ENCODE assay signal across 19 cellular contexts in genomic region chr10:73989594-73990142, GRCh38. TPM values are rescaled to one million over a fixed set of nuclear protein-coding genes. Genes with fewer than 3 reads are reported as not detected.
A peak's percentile ranks its signal among the peaks of the same experiment; 100 is the strongest.
DNase-seq lines count a peak whose midpoint lies in the region; ATAC-seq, FAIRE-seq and TF ChIP-seq lines count a peak whose summit lies in the region.
"Had no signal": no experiment of that assay in that cellular context is flagged by ENCODE, and none has a peak within 500 bp of the region (broad histone marks: within the 10 kb centered on the region; RNA-seq: fewer than 3 reads in every experiment).

No MANE protein-coding gene starts in this region.

- in situ Hi-C loops in K562 (cut with MboI) = no loop called here

- no peak overlapping the region for H4K5ac ChIP-seq in mesendoderm (ENCODE audit: low read length)

- TF ChIP-seq POLR2A in K562 (conservative IDR thresholded peaks at IDR 0.05) = no peak

- H3F3A ChIP-seq in GM23338 (replicated peaks; ENCODE audit: low read depth) = no peaks in the 10 kb centered on the region

- H3K18ac ChIP-seq in mesendoderm (ENCODE audit: low read length) = no peak overlapping the region

- no peaks in the 10 kb centered on the region for H3K36me3 ChIP-seq in GM23338 (ENCODE audit: insufficient read depth)
- no peaks in the 10 kb centered on the region for H3K36me3 ChIP-seq in K562 (ENCODE audit: control insufficient read depth, insufficient read depth, low read length)
- no peaks in the 10 kb centered on the region for H3K36me3 ChIP-seq in mesendoderm (ENCODE audit: control insufficient read depth, insufficient read depth, low read length)
- H3K36me3 ChIP-seq in OCI-LY7 (ENCODE audit: insufficient read depth, low read length) = no peaks in the 10 kb centered on the region
- H3K36me3 ChIP-seq: MG63 had no signal

- no peaks in the 10 kb centered on the region for H3K9me1 ChIP-seq in K562 (ENCODE audit: control insufficient read depth, insufficient read depth, low read length)

- TF ChIP-seq CTCF in CD14-positive monocyte (IDR thresholded peaks at IDR 0.05) (no peak), GM23338 (conservative IDR thresholded peaks at IDR 0.05; ENCODE audit: low read depth in 2 of 2) (no peak), K562 (IDR thresholded peaks at IDR 0.05 in 2 of 3, conservative IDR thresholded peaks at IDR 0.05 in 1 of 3; ENCODE audit: insufficient read depth in 2 of 3, low read depth in 1 of 3, low read length in 3 of 3) (no peak), dorsolateral prefrontal cortex (IDR thresholded peaks at IDR 0.05 in 54 of 56, conservative IDR thresholded peaks at IDR 0.05 in 2 of 56; ENCODE audit: low read depth in 1 of 56, partially characterized antibody in 56 of 56) (no peak), GM20000 (IDR thresholded peaks at IDR 0.05; ENCODE audit: extremely low read depth, missing control alignments) (no peak), OCI-LY7 (conservative IDR thresholded peaks at IDR 0.05; ENCODE audit: low read length) (no peak)

- no peak overlapping the region for H3K56ac ChIP-seq in mesendoderm (ENCODE audit: low read length)

- POLR2A ChIA-PET in K562 (lab: Yijun Ruan, JAX) = no interaction called here
- POLR2A ChIA-PET in OCI-LY7 (lab: Charles Lee) = no interaction called here

- H4K8ac ChIP-seq in mesendoderm (ENCODE audit: low read depth, low read length) = no peak overlapping the region

- H2BK120ac ChIP-seq in mesendoderm (ENCODE audit: low read depth, low read length) = no peak overlapping the region

- H3K27me3 Mint-ChIP-seq in CD14-positive monocyte (ENCODE audit: low read depth in 3 of 3) (peaks cover 0 to 5% (median 0%) of the 10 kb centered on the region in 3 donors), GM23338 (ENCODE audit: insufficient read depth, low read depth, poor library complexity) (peaks cover 4% of the 10 kb centered on the region)
- H3K27me3 Mint-ChIP-seq: IgD-negative memory B cell had no signal

- no peaks in the 10 kb centered on the region for H3K79me1 ChIP-seq in mesendoderm (ENCODE audit: low read length)

- H3K79me2 ChIP-seq in GM23338 (replicated peaks; ENCODE audit: insufficient read depth) (no peaks in the 10 kb centered on the region), K562 (ENCODE audit: control insufficient read depth, insufficient read depth, low read length) (no peaks in the 10 kb centered on the region; the same call in 2 of the 3 replicates), mesendoderm (ENCODE audit: control insufficient read depth, insufficient read depth, low read length) (no peaks in the 10 kb centered on the region), OCI-LY7 (ENCODE audit: insufficient read depth, low read depth, low read length) (no peaks in the 10 kb centered on the region)

- H3K4me3 Mint-ChIP-seq in CD14-positive monocyte (no peak overlapping the region), GM23338 (no peak overlapping the region)
- H3K4me3 Mint-ChIP-seq: IgD-negative memory B cell had no signal

- no peak overlapping the region for H3K4ac ChIP-seq in mesendoderm (ENCODE audit: low read depth, low read length)

- peak overlapping the region in 1 of 2 experiments; percentile 18; a peak in 2 of 4 replicates for H3K9ac ChIP-seq in K562 (ENCODE audit: insufficient read depth in 1 of 2, low read depth in 2 of 2, low read length in 2 of 2)
- no peak overlapping the region for H3K9ac ChIP-seq in mesendoderm (ENCODE audit: low read length)

- H2AFZ ChIP-seq in GM23338 (peak overlapping the region; percentile 85; the same call in 1 of the 2 replicates), K562 (ENCODE audit: low read depth, low read length) (peak overlapping the region; percentile 76), OCI-LY7 (ENCODE audit: low read length) (no peak overlapping the region)

- intact Hi-C loops in CD14-positive monocyte (cut with micrococcal nuclease) = loop anchor here (5.0 to 10.0 kb wide), 2 partner anchors 32 to 85 kb away; no protein-coding TSS in a partner anchor
- intact Hi-C loops in K562 (cut with micrococcal nuclease) = no loop called here
- intact Hi-C loops in dorsolateral prefrontal cortex (cut with DNase I) = no loop called here
- intact Hi-C loops in OCI-LY7 (cut with micrococcal nuclease; ENCODE audit: unreplicated experiment) = no loop called here

- no peak for TF ChIP-seq RAD21 in K562 (CRISPR knock-in tag; conservative IDR thresholded peaks at IDR 0.05 in 1 of 2, IDR thresholded peaks at IDR 0.05 in 1 of 2)

- H2BK5ac ChIP-seq in mesendoderm (ENCODE audit: low read length) = no peak overlapping the region

- no peak for ATAC-seq in GM23338
- no peak for ATAC-seq in K562
- ATAC-seq in HG02571 (IDR thresholded peaks at IDR 0.05; ENCODE audit: unreplicated experiment) = no peak

- peaks cover 0 to 1% (median 0%) of the 10 kb centered on the region in 7 donors for H3K9me3 Mint-ChIP-seq in CD14-positive monocyte
- no peaks in the 10 kb centered on the region for H3K9me3 Mint-ChIP-seq in GM23338

- 0% methylated on average over 2 of the region's 2 CpGs for WGBS in K562 (ENCODE audit: insufficient coverage, low coverage, missing lambda C conversion rate)
- WGBS in mesendoderm (ENCODE audit: extremely low coverage, insufficient coverage, low lambda C conversion rate) = no CpG with 5 or more reads among the region's 2 CpGs

- H3K4me1 Mint-ChIP-seq in CD14-positive monocyte = peaks cover 42% of the 10 kb centered on the region
- no peaks in the 10 kb centered on the region for H3K4me1 Mint-ChIP-seq in GM23338

- H3K27ac Mint-ChIP-seq in CD14-positive monocyte (peak overlapping the region in 4 of 7 donors; percentile 15 to 38 (median 28)), GM23338 (no peak overlapping the region)
- H3K27ac Mint-ChIP-seq: IgD-negative memory B cell had no signal

- H3K27me3 ChIP-seq in GM23338 (ENCODE audit: insufficient read depth) (no peaks in the 10 kb centered on the region), K562 (ENCODE audit: control insufficient read depth in 2 of 2, insufficient read depth in 2 of 2, low read length in 2 of 2) (no peaks in the 10 kb centered on the region), mesendoderm (ENCODE audit: insufficient read depth, low read length, poor library complexity) (no peaks in the 10 kb centered on the region), dorsolateral prefrontal cortex (peaks cover 0 to under 1% (median 0%) of the 10 kb centered on the region in 45 donors)
- H3K27me3 ChIP-seq: MG63 had no signal

- H3K4me1 ChIP-seq in GM23338 (ENCODE audit: insufficient read depth) (no peaks in the 10 kb centered on the region), K562 (replicated peaks in 1 of 2; ENCODE audit: control insufficient read depth in 2 of 2, insufficient read depth in 2 of 2, low read length in 2 of 2) (peaks cover 42 to 46% of the 10 kb centered on the region in 2 experiments), mesendoderm (ENCODE audit: control insufficient read depth, low read depth, low read length) (no peaks in the 10 kb centered on the region), OCI-LY7 (ENCODE audit: insufficient read depth, low read length, poor library complexity, severe bottlenecking) (peaks cover 18% of the 10 kb centered on the region)

- H3K23ac ChIP-seq in mesendoderm (ENCODE audit: low read length) = no peak overlapping the region

- DNase-seq in CD14-positive monocyte (ENCODE audit: low spot score) (no peak), GM23338 (ENCODE audit: low spot score) (no peak), K562 (ENCODE audit: extremely low read depth in 1 of 4, low spot score in 3 of 4) (peak in 2 of 4 experiments; percentile 31 to 60), mesendoderm (no peak), dorsolateral prefrontal cortex (no peak), GM20000 (ENCODE audit: low spot score) (no peak), OCI-LY7 (ENCODE audit: low spot score) (no peak)
- DNase-seq: AML-193, C1 segment of cervical spinal cord, EL, MG63, NCI-H1417, NCI-H1694 treated with DMSO at 0.1 percent for 48 hours, NCI-H2081 treated with DMSO at 0.1 percent for 48 hours, NCI-H2171 treated with DMSO at 0.1 percent for 48 hours, NCI-H524 treated with DMSO at 0.1 percent for 48 hours, Right ventricle myocardium superior had no signal

- no peak overlapping the region for H3K4me3 ChIP-seq in GM23338
- H3K4me3 ChIP-seq in K562 = no peak overlapping the region
- no peak overlapping the region for H3K4me3 ChIP-seq in mesendoderm (ENCODE audit: low read length)
- no peak overlapping the region for H3K4me3 ChIP-seq in dorsolateral prefrontal cortex
- H3K4me3 ChIP-seq in OCI-LY7 (ENCODE audit: low read depth, low read length, poor library complexity, severe bottlenecking) = no peak overlapping the region
- H3K4me3 ChIP-seq: MG63 had no signal

- CTCF ChIA-PET in K562 (lab: Yijun Ruan, JAX; ENCODE audit: low intra/inter-chr PET ratio) = no interaction called here
- CTCF ChIA-PET in OCI-LY7 (lab: Charles Lee; ENCODE audit: unreplicated experiment) = no interaction called here

- H2BK15ac ChIP-seq in mesendoderm (replicated peaks; ENCODE audit: low read depth) = peak overlapping the region; percentile 64

- no peak overlapping the region for H2AK5ac ChIP-seq in mesendoderm (ENCODE audit: low read length)

- H4K20me1 ChIP-seq in GM23338 (replicated peaks; ENCODE audit: insufficient read depth) (no peaks in the 10 kb centered on the region), K562 (replicated peaks; ENCODE audit: control insufficient read depth, insufficient read depth, low read length) (no peaks in the 10 kb centered on the region), OCI-LY7 (ENCODE audit: insufficient read depth, low read length) (no peaks in the 10 kb centered on the region)

- H3K9me3 ChIP-seq in K562 (replicated peaks; ENCODE audit: control insufficient read depth, insufficient read depth, low read depth, low read length) = no peaks in the 10 kb centered on the region
- no peaks in the 10 kb centered on the region for H3K9me3 ChIP-seq in OCI-LY7 (ENCODE audit: low read length)
- H3K9me3 ChIP-seq: MG63 had no signal

- H3K27ac ChIP-seq in GM23338 (ENCODE audit: low read depth) = no peak overlapping the region
- peak overlapping the region; percentile 63 for H3K27ac ChIP-seq in K562 (ENCODE audit: extremely low read depth, low read depth, low read length)
- H3K27ac ChIP-seq in mesendoderm (ENCODE audit: low read depth, low read length) = no peak overlapping the region
- H3K27ac ChIP-seq in dorsolateral prefrontal cortex = no peak overlapping the region
- H3K27ac ChIP-seq in OCI-LY7 (ENCODE audit: low read depth, low read length, poor library complexity, severe bottlenecking) = no peak overlapping the region

- no peak overlapping the region for H3K4me2 ChIP-seq in GM23338
- H3K4me2 ChIP-seq in K562 (ENCODE audit: insufficient read depth, low read length) = 0 out of 2 replicates have a peak overlapping the region, but pooled peaks have one; percentile 4
- no peak overlapping the region for H3K4me2 ChIP-seq in mesendoderm (ENCODE audit: low read length)
- H3K4me2 ChIP-seq in OCI-LY7 (ENCODE audit: low read length) = no peak overlapping the region

- no TSS peak for BruUV-seq in K562 (replicated peaks; lab: Mats Ljungman, UMichigan)
- BruUV-seq in OCI-LY7 (replicated peaks; lab: Mats Ljungman, UMichigan) = no TSS peak

- FAIRE-seq in K562 (lab: Jason Lieb, UNC) = no peak

- no peaks in the 10 kb centered on the region for H3K9me2 ChIP-seq in GM23338 (ENCODE audit: insufficient read depth)
- no peaks in the 10 kb centered on the region for H3K9me2 ChIP-seq in OCI-LY7 (ENCODE audit: insufficient read depth, low read length)

- H3K36me3 Mint-ChIP-seq in CD14-positive monocyte (no peaks in the 10 kb centered on the region), GM23338 (ENCODE audit: low read depth) (no peaks in the 10 kb centered on the region)

- TF ChIP-seq EP300 in K562 (IDR thresholded peaks at IDR 0.05; ENCODE audit: low read length) = peak; percentile 52; the same call in 1 of the 2 replicates

RNA-seq across cellular contexts. Expression of gene VCL, which starts 8.2 kb away (rescaled TPM):
- polyA plus RNA-seq in CD14-positive monocyte (10 to 100 TPM; 52.8 to 68.4 TPM), GM23338 (2016; fragmentation: Nextera tagmentation; extraction: Ambion mirVana) (58.0 and 60.7 TPM in 2 replicates), K562 (2011; rRNA removed) (138 and 154 TPM in 2 replicates), K562 (2014; fragmentation: Illumina TruSeq; extraction: Trizol) (111 and 117 TPM in 2 replicates), K562 (2014; fragmentation: Nextera tagmentation; extraction: Ambion mirVana) (10 to 100 TPM; 29.8 to 53.6 TPM), K562 (2014; rRNA removed) (65.6 and 72.8 TPM in 2 replicates)
- total RNA-seq in GM23338 (2014; rRNA removed; shearing (Covaris generic)) = 234 and 254 TPM in 2 replicates
- total RNA-seq in K562 (2011; cell fraction: chromatin; rRNA removed; ENCODE audit: low replicate concordance) = 187 and 268 TPM in 2 replicates
- 123 and 137 TPM in 2 replicates for total RNA-seq in K562 (2011; cell fraction: nucleolus; rRNA removed)
- 175 and 236 TPM in 2 replicates for total RNA-seq in K562 (2011; cell fraction: nucleoplasm; rRNA removed)
- total RNA-seq in K562 (2014; rRNA removed) (72.0 and 77.3 TPM in 2 replicates), K562 (2014; rRNA removed; fragmentation: Illumina TruSeq; extraction: Trizol) (76.4 and 81.4 TPM in 2 replicates), K562 (2015; rRNA removed; fragmentation: Illumina TruSeq; extraction: Trizol) (84.3 and 87.0 TPM in 2 replicates), K562 (2021) (180 and 186 TPM in 2 replicates), dorsolateral prefrontal cortex (10 to 100 TPM; 16.0 to 62.1 (median 29.9) TPM), OCI-LY7 (2022) (55.5 and 64.5 TPM in 2 replicates)
- 76.8 and 89.4 TPM in 2 replicates for polyA plus RNA-seq in K562 (2011; cell fraction: cytosol; rRNA removed)
- 176 and 196 TPM in 2 replicates for polyA plus RNA-seq in K562 (2011; cell fraction: nucleus; rRNA removed)
- polyA plus RNA-seq in K562 (2012) = 110 TPM in 2 replicates
- 163 and 186 TPM in 2 replicates for polyA minus RNA-seq in K562 (2011; rRNA and poly(A)+ RNA removed)
- polyA minus RNA-seq in K562 (2011; cell fraction: cytosol; rRNA and poly(A)+ RNA removed) = 91.8 and 115 TPM in 2 replicates
- 133 and 174 TPM in 2 replicates for polyA minus RNA-seq in K562 (2011; cell fraction: nucleus; rRNA and poly(A)+ RNA removed)
- 212 TPM for polyA plus RNA-seq in mesendoderm (2013, experiment 1 of 2)
- 218 TPM for polyA plus RNA-seq in mesendoderm (2013, experiment 2 of 2)
- 19.1 and 24.9 TPM in 2 replicates for total RNA-seq in OCI-LY7 (2014; rRNA removed; shearing (Covaris generic))

Comparison
In these comparisons a context has a peak if more than half of its experiments do, and no peak if none do; other contexts are left out.
1. intact Hi-C loops: an anchor here in CD14-positive monocyte (5.0 to 10.0 kb wide); none called in K562, dorsolateral prefrontal cortex and OCI-LY7.